ENCODE assay signal across 7 cellular contexts in the genomic region with DNA sequence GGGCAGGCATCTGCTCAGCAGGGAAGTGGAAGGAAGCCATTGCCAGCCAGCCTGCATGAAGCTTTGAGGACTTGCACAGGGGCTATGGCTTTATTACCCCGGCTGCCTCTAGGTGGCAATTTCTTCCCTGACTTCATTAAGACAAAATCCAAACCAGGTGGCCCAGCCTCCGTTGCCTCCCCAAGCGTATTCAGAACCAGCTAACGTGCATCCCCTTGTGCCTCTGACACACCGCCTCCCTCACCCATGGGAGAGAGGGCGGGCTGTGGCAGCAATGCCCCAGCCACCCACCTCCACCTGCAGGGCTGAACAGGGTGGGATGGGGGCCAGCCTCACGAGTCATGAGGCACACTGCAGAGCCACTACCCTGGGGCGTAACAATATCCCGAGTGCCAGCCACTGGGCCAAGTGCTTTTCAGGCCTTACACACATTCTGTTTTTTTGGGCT. TPM values are rescaled to one million over a fixed set of nuclear protein-coding genes. Genes with fewer than 3 reads are reported as not detected.
A peak's percentile ranks its signal among the peaks of the same experiment; 100 is the strongest.
DNase-seq lines count a peak whose midpoint lies in the region; ATAC-seq, FAIRE-seq and TF ChIP-seq lines count a peak whose summit lies in the region.

No MANE protein-coding gene starts in this region.

- peak; percentile 44 for DNase-seq in Daoy (ENCODE audit: low read depth)
- DNase-seq in HFF-Myc (ENCODE audit: extremely low read depth, low read depth) = no peak
- DNase-seq in NCI-H82 treated with DMSO at 0.1 percent for 48 hours (lab: John Stamatoyannopoulos, UW; ENCODE audit: unreplicated experiment) = peak; percentile 59
- peak; percentile 38 for DNase-seq in amniotic epithelial cell (ENCODE audit: low read depth)
- DNase-seq in kidney = peak; percentile 81
- no peak for DNase-seq in upper lobe of right lung
- no peak for DNase-seq in activated T-helper 1 cell treated with anti-CD3 and anti-CD28 coated beads, Interleukin-12 subunit alpha, Interleukin-12 subunit beta, Interleukin-2, Interleukin-4 antibody, amounts not matched to agents 30 ng/mL and 10 ng/mL and 1 ng/mL, durations not matched to agents 14 hours and 24 hours and 36 hours (ENCODE audit: low spot score)

- no peaks in the 10 kb centered on the region for H3K9me3 Mint-ChIP-seq in activated T-helper 1 cell treated with anti-CD3 and anti-CD28 coated beads, Interleukin-12 subunit alpha, Interleukin-12 subunit beta, Interleukin-2, Interleukin-4 antibody, amounts not matched to agents 30 ng/mL and 10 ng/mL and 1 ng/mL, durations not matched to agents 14 hours and 24 hours and 36 hours

- no peaks in the 10 kb centered on the region for H3K36me3 Mint-ChIP-seq in activated T-helper 1 cell treated with anti-CD3 and anti-CD28 coated beads, Interleukin-12 subunit alpha, Interleukin-12 subunit beta, Interleukin-2, Interleukin-4 antibody, amounts not matched to agents 30 ng/mL and 10 ng/mL and 1 ng/mL, durations not matched to agents 14 hours and 24 hours and 36 hours (ENCODE audit: low read depth)

- no peak for FAIRE-seq in kidney (lab: Jason Lieb, UNC)

- no peak overlapping the region for H3K4me3 Mint-ChIP-seq in activated T-helper 1 cell treated with anti-CD3 and anti-CD28 coated beads, Interleukin-12 subunit alpha, Interleukin-12 subunit beta, Interleukin-2, Interleukin-4 antibody, amounts not matched to agents 30 ng/mL and 10 ng/mL and 1 ng/mL, durations not matched to agents 14 hours and 24 hours and 36 hours

- no peaks in the 10 kb centered on the region for H3K9me3 ChIP-seq in kidney (ENCODE audit: control insufficient read depth in 1 of 2, low read length in 2 of 2)
- H3K9me3 ChIP-seq in upper lobe of right lung = no peaks in the 10 kb centered on the region

- no peaks in the 10 kb centered on the region for H3K27me3 ChIP-seq in upper lobe of right lung

- H3K27ac ChIP-seq in kidney (ENCODE audit: low read depth in 2 of 2, low read length in 2 of 2) (peak overlapping the region; percentile 41 to 77), upper lobe of right lung (no peak overlapping the region)

- peaks cover 19% of the 10 kb centered on the region for H3K27me3 Mint-ChIP-seq in activated T-helper 1 cell treated with anti-CD3 and anti-CD28 coated beads, Interleukin-12 subunit alpha, Interleukin-12 subunit beta, Interleukin-2, Interleukin-4 antibody, amounts not matched to agents 30 ng/mL and 10 ng/mL and 1 ng/mL, durations not matched to agents 14 hours and 24 hours and 36 hours (ENCODE audit: insufficient read depth)

- peaks cover 43 to 65% of the 10 kb centered on the region in 2 donors for H3K4me1 ChIP-seq in kidney (ENCODE audit: control insufficient read depth in 1 of 2, insufficient read depth in 1 of 2, low read depth in 1 of 2, low read length in 2 of 2)
- peaks cover 49% of the 10 kb centered on the region for H3K4me1 ChIP-seq in upper lobe of right lung

- H3K9ac ChIP-seq in kidney (ENCODE audit: low read length in 2 of 2) = peak overlapping the region in 1 of 2 donors; percentile 8

- H3K4me3 ChIP-seq in HFF-Myc (replicated peaks; ENCODE audit: low read depth, low read length) (no peak overlapping the region), kidney (ENCODE audit: low read length in 2 of 2) (peak overlapping the region in 1 of 2 donors; percentile 15), upper lobe of right lung (no peak overlapping the region)

- H3K27ac Mint-ChIP-seq in activated T-helper 1 cell treated with anti-CD3 and anti-CD28 coated beads, Interleukin-12 subunit alpha, Interleukin-12 subunit beta, Interleukin-2, Interleukin-4 antibody, amounts not matched to agents 30 ng/mL and 10 ng/mL and 1 ng/mL, durations not matched to agents 14 hours and 24 hours and 36 hours = no peak overlapping the region

- H3K36me3 ChIP-seq in kidney (ENCODE audit: control insufficient read depth in 1 of 2, insufficient read depth in 2 of 2, low read length in 2 of 2) (peaks cover 4 to 33% of the 10 kb centered on the region in 2 donors), upper lobe of right lung (peaks cover 41% of the 10 kb centered on the region)

- peak; percentile 36 for TF ChIP-seq CTCF in HFF-Myc (IDR thresholded peaks at IDR 0.05; ENCODE audit: low read depth, low read length, missing control alignments)
- peak; percentile 59 for TF ChIP-seq CTCF in kidney (IDR thresholded peaks at IDR 0.05; ENCODE audit: borderline replicate concordance, extremely low read depth, insufficient read depth)
- TF ChIP-seq CTCF in upper lobe of right lung (IDR thresholded peaks at IDR 0.05) = peak; percentile 41

- peak; percentile 44 for ATAC-seq in upper lobe of right lung

- H3K4me1 Mint-ChIP-seq in activated T-helper 1 cell treated with anti-CD3 and anti-CD28 coated beads, Interleukin-12 subunit alpha, Interleukin-12 subunit beta, Interleukin-2, Interleukin-4 antibody, amounts not matched to agents 30 ng/mL and 10 ng/mL and 1 ng/mL, durations not matched to agents 14 hours and 24 hours and 36 hours (ENCODE audit: low read depth) = peaks cover 14% of the 10 kb centered on the region

- intact Hi-C loops in kidney (cut with DNase I) (no loop called here), upper lobe of right lung (cut with DNase I) (no loop called here)
- intact Hi-C loops in activated T-helper 1 cell treated with anti-CD3 and anti-CD28 coated beads, Interleukin-12 subunit alpha, Interleukin-12 subunit beta, Interleukin-2, Interleukin-4 antibody, amounts not matched to agents 30 ng/mL and 10 ng/mL and 1 ng/mL, durations not matched to agents 14 hours and 24 hours and 36 hours (cut with micrococcal nuclease) = loop anchor here (5.0 to 10.0 kb wide), 2 partner anchors 38 to 99 kb away; no protein-coding TSS in a partner anchor

RNA-seq across cellular contexts. Expression of a gene that starts 6.8 kb away (rescaled TPM):
- 40.9 and 53.9 TPM in 2 replicates for total RNA-seq in Daoy (2014; rRNA removed; shearing (Covaris generic))
- total RNA-seq in kidney (109 TPM), upper lobe of right lung (99.1 TPM)
- 74.9 TPM for polyA plus RNA-seq in kidney (ENCODE audit: insufficient read depth, low read depth, low replicate concordance)
- total RNA-seq in activated T-helper 1 cell treated with anti-CD3 and anti-CD28 coated beads, Interleukin-12 subunit alpha, Interleukin-12 subunit beta, Interleukin-2, Interleukin-4 antibody, amounts not matched to agents 30 ng/mL and 10 ng/mL and 1 ng/mL, durations not matched to agents 14 hours and 24 hours and 36 hours = 0.93 and 0.96 TPM in 2 replicates

RNA-seq across cellular contexts. Expression of a gene that starts 59.9 kb away (rescaled TPM):
- 22.7 and 25.1 TPM in 2 replicates for total RNA-seq in Daoy (2014; rRNA removed; shearing (Covaris generic))
- 14.5 TPM for total RNA-seq in kidney
- 13.9 TPM for polyA plus RNA-seq in kidney (ENCODE audit: insufficient read depth, low read depth, low replicate concordance)
- total RNA-seq in upper lobe of right lung = 16.6 TPM
- total RNA-seq in activated T-helper 1 cell treated with anti-CD3 and anti-CD28 coated beads, Interleukin-12 subunit alpha, Interleukin-12 subunit beta, Interleukin-2, Interleukin-4 antibody, amounts not matched to agents 30 ng/mL and 10 ng/mL and 1 ng/mL, durations not matched to agents 14 hours and 24 hours and 36 hours = 46.1 and 49.1 TPM in 2 replicates

Comparison
In these comparisons a context has a peak if more than half of its experiments do, and no peak if none do; other contexts are left out.
1. DNase-seq: peak in Daoy (single experiment), NCI-H82 treated with DMSO at 0.1 percent for 48 hours (single experiment), amniotic epithelial cell (single experiment) and kidney (single experiment); none in HFF-Myc (single experiment), upper lobe of right lung (single experiment) and activated T-helper 1 cell treated with anti-CD3 and anti-CD28 coated beads, Interleukin-12 subunit alpha, Interleukin-12 subunit beta, Interleukin-2, Interleukin-4 antibody, amounts not matched to agents 30 ng/mL and 10 ng/mL and 1 ng/mL, durations not matched to agents 14 hours and 24 hours and 36 hours (single experiment).
2. RNA of a gene that starts 6.8 kb away (total RNA-seq): 109 TPM in kidney (single experiment), 99.1 TPM in upper lobe of right lung (single experiment) and 40.9 to 53.9 TPM in Daoy; 0.93 to 0.96 TPM in activated T-helper 1 cell treated with anti-CD3 and anti-CD28 coated beads, Interleukin-12 subunit alpha, Interleukin-12 subunit beta, Interleukin-2, Interleukin-4 antibody, amounts not matched to agents 30 ng/mL and 10 ng/mL and 1 ng/mL, durations not matched to agents 14 hours and 24 hours and 36 hours; every median in the first group is over 10 times any median in the second.
3. Peak in every context shown above with its lines, with median percentiles within 50 percentile points of each other: CTCF ChIP-seq.